ENCODE assay signal across 10 cellular contexts in genomic region chr6:72554203-72554564, GRCh38.
DNase-seq lines count a peak whose midpoint lies in the region; ATAC-seq and TF ChIP-seq lines count a peak whose summit lies in the region.
"Had no signal": no experiment of that assay in that cellular context is flagged by ENCODE, and none has a peak within 500 bp of the region (broad histone marks: within the 10 kb centered on the region; RNA-seq: fewer than 3 reads in every experiment).

No MANE protein-coding gene starts in this region.

- peaks cover 9% of the 10 kb centered on the region for H3K9me3 ChIP-seq in Panc1 (ENCODE audit: control insufficient read depth, insufficient read depth, low read depth, low read length)
- H3K9me3 ChIP-seq: thyroid gland had no signal

- H3K4me3 ChIP-seq in Panc1 (ENCODE audit: low read depth in 2 of 2, low read length in 2 of 2) (no peak overlapping the region), choroid plexus epithelial cell (ENCODE audit: low read depth, low read length) (no peak overlapping the region)
- H3K4me3 ChIP-seq: thyroid gland had no signal

- H3K4me1 ChIP-seq in Panc1 (ENCODE audit: control insufficient read depth, insufficient read depth, low read length): peaks cover 5% of the 10 kb centered on the region; the same call in 1 of the 2 replicates

- ATAC-seq in Panc1 (peak; percentile 52), HG03520 (IDR thresholded peaks at IDR 0.05; ENCODE audit: unreplicated experiment) (no peak)

- no TSS peak for BruUV-seq in Panc1 (replicated peaks; lab: Mats Ljungman, UMichigan)

- POLR2A ChIA-PET in Panc1 (lab: Charles Lee): no interaction called here

- H3K36me3 ChIP-seq in Panc1 (ENCODE audit: control insufficient read depth, insufficient read depth, low read length): no peaks in the 10 kb centered on the region
- H3K36me3 ChIP-seq: thyroid gland had no signal

- in situ Hi-C loops in Panc1 (cut with HindIII; ENCODE audit: low pct_unique_long_range_greater_than_20kb, low sequenced_read_pairs): no loop called here

- CTCF ChIA-PET in Panc1 (lab: Charles Lee): no interaction called here

- TF ChIP-seq CTCF in Panc1 (IDR thresholded peaks at IDR 0.05) (no peak), choroid plexus epithelial cell (conservative IDR thresholded peaks at IDR 0.05; ENCODE audit: low read depth, low read length) (no peak)

- intact Hi-C loops in Panc1 (cut with micrococcal nuclease; ENCODE audit: unreplicated experiment): no loop called here

- H3K27ac ChIP-seq in Panc1 (ENCODE audit: low read length): peak overlapping the region; percentile 19; the same call in 1 of the 2 replicates
- H3K27ac ChIP-seq: thyroid gland had no signal

- no peaks in the 10 kb centered on the region for H3K27me3 ChIP-seq in Panc1 (ENCODE audit: control insufficient read depth, insufficient read depth, low read length)
- H3K27me3 ChIP-seq: thyroid gland had no signal

- DNase-seq in EH (ENCODE audit: low read depth) (peak; percentile 87), Panc1 (ENCODE audit: low read depth, low spot score) (peak; percentile 68), choroid plexus epithelial cell (ENCODE audit: low read depth) (peak; percentile 31), non-pigmented ciliary epithelial cell (ENCODE audit: low read depth) (peak; percentile 67), NCI-H1694 treated with DMSO at 0.1 percent for 48 hours (lab: John Stamatoyannopoulos, UW) (no peak), Kasumi-1 (lab: John Stamatoyannopoulos, UW) (no peak)
- no peak for DNase-seq in activated effector memory CD4-positive, alpha-beta T cell treated with anti-CD3 and anti-CD28 coated beads, Interleukin-2, amount 50 U/mL, for 16 hours
- DNase-seq: stimulated activated CD4-positive, alpha-beta T cell treated with anti-CD3 and anti-CD28 coated beads, Interleukin-12 subunit alpha, Interleukin-12 subunit beta, amount 100 ng/mL, for 4 hours had no signal

Comparison
In these comparisons a context has a peak if more than half of its experiments do, and no peak if none do; other contexts are left out.
1. DNase-seq: peak in EH (single experiment), Panc1 (single experiment), choroid plexus epithelial cell (single experiment) and non-pigmented ciliary epithelial cell (single experiment); none in NCI-H1694 treated with DMSO at 0.1 percent for 48 hours (single experiment), activated effector memory CD4-positive, alpha-beta T cell treated with anti-CD3 and anti-CD28 coated beads, Interleukin-2, amount 50 U/mL, for 16 hours (single experiment) and Kasumi-1 (0 of 2).